Comparison of ENCODE assay signal across 1 cellular context in the genomic region with DNA sequence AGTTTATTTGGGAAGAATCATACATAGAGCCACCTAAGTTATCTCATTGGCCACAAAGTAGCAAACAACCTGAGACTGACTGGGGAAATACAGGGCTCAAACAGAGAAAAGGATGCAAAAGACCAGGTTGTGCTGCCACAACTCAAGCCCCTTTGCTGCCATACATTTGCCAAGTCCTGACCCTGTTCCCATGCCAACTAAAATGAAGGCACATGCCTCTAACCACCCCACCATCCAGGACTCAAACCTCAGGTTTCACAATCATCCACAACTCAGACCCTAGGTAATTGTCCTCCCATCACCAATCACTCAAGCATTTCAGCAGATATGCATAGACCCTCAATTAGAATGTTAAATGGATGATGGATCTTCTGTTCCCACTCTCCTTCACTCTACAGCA.
TF ChIP-seq lines count a peak whose summit lies in the region.

No MANE protein-coding gene starts in this region.

TF ChIP-seq in GM12878, 131 proteins besides CTCF, POLR2A, EP300 and RAD21:
- TF ChIP-seq, protein P1, sequence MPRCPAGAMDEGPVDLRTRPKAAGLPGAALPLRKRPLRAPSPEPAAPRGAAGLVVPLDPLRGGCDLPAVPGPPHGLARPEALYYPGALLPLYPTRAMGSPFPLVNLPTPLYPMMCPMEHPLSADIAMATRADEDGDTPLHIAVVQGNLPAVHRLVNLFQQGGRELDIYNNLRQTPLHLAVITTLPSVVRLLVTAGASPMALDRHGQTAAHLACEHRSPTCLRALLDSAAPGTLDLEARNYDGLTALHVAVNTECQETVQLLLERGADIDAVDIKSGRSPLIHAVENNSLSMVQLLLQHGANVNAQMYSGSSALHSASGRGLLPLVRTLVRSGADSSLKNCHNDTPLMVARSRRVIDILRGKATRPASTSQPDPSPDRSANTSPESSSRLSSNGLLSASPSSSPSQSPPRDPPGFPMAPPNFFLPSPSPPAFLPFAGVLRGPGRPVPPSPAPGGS (IDR thresholded peaks at IDR 0.05; ENCODE audit: borderline replicate concordance, insufficient read depth, low read depth, low read length, poor library complexity, severe bottlenecking): no peak
- TF ChIP-seq BACH1 (IDR thresholded peaks at IDR 0.05; ENCODE audit: borderline replicate concordance) (no peak), POU2F2 (IDR thresholded peaks at IDR 0.05; ENCODE audit: borderline replicate concordance, low read depth, low read length) (0 out of 3 replicates have a peak, but pooled peaks have one; percentile 21), JUNB (IDR thresholded peaks at IDR 0.05) (no peak), SIX5 (IDR thresholded peaks at IDR 0.05; ENCODE audit: low read depth, low read length, severe bottlenecking) (no peak), NR2C2 (IDR thresholded peaks at IDR 0.05; ENCODE audit: borderline replicate concordance, control insufficient read depth, insufficient read length, low read depth) (no peak), SP1 (IDR thresholded peaks at IDR 0.05; ENCODE audit: low read depth, low read length) (no peak), RUNX3 (IDR thresholded peaks at IDR 0.05; ENCODE audit: low read length) (peak; percentile 27; the same call in 1 of the 2 replicates), BHLHE40 (IDR thresholded peaks at IDR 0.05; ENCODE audit: borderline replicate concordance in 1 of 2, low read depth in 2 of 2, low read length in 1 of 2) (peak; percentile 22 to 57; a peak in 3 of 4 replicates), BMI1 (IDR thresholded peaks at IDR 0.05; ENCODE audit: borderline replicate concordance) (no peak)
- TF ChIP-seq, protein P2, sequence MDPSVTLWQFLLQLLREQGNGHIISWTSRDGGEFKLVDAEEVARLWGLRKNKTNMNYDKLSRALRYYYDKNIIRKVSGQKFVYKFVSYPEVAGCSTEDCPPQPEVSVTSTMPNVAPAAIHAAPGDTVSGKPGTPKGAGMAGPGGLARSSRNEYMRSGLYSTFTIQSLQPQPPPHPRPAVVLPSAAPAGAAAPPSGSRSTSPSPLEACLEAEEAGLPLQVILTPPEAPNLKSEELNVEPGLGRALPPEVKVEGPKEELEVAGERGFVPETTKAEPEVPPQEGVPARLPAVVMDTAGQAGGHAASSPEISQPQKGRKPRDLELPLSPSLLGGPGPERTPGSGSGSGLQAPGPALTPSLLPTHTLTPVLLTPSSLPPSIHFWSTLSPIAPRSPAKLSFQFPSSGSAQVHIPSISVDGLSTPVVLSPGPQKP (IDR thresholded peaks at IDR 0.05; ENCODE audit: low read depth, low read length): no peak
- TF ChIP-seq, protein P3, sequence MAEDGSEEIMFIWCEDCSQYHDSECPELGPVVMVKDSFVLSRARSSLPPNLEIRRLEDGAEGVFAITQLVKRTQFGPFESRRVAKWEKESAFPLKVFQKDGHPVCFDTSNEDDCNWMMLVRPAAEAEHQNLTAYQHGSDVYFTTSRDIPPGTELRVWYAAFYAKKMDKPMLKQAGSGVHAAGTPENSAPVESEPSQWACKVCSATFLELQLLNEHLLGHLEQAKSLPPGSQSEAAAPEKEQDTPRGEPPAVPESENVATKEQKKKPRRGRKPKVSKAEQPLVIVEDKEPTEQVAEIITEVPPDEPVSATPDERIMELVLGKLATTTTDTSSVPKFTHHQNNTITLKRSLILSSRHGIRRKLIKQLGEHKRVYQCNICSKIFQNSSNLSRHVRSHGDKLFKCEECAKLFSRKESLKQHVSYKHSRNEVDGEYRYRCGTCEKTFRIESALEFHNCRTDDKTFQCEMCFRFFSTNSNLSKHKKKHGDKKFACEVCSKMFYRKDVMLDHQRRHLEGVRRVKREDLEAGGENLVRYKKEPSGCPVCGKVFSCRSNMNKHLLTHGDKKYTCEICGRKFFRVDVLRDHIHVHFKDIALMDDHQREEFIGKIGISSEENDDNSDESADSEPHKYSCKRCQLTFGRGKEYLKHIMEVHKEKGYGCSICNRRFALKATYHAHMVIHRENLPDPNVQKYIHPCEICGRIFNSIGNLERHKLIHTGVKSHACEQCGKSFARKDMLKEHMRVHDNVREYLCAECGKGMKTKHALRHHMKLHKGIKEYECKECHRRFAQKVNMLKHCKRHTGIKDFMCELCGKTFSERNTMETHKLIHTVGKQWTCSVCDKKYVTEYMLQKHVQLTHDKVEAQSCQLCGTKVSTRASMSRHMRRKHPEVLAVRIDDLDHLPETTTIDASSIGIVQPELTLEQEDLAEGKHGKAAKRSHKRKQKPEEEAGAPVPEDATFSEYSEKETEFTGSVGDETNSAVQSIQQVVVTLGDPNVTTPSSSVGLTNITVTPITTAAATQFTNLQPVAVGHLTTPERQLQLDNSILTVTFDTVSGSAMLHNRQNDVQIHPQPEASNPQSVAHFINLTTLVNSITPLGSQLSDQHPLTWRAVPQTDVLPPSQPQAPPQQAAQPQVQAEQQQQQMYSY (CRISPR knock-in tag; IDR thresholded peaks at IDR 0.05): no peak
- TF ChIP-seq, protein P4, sequence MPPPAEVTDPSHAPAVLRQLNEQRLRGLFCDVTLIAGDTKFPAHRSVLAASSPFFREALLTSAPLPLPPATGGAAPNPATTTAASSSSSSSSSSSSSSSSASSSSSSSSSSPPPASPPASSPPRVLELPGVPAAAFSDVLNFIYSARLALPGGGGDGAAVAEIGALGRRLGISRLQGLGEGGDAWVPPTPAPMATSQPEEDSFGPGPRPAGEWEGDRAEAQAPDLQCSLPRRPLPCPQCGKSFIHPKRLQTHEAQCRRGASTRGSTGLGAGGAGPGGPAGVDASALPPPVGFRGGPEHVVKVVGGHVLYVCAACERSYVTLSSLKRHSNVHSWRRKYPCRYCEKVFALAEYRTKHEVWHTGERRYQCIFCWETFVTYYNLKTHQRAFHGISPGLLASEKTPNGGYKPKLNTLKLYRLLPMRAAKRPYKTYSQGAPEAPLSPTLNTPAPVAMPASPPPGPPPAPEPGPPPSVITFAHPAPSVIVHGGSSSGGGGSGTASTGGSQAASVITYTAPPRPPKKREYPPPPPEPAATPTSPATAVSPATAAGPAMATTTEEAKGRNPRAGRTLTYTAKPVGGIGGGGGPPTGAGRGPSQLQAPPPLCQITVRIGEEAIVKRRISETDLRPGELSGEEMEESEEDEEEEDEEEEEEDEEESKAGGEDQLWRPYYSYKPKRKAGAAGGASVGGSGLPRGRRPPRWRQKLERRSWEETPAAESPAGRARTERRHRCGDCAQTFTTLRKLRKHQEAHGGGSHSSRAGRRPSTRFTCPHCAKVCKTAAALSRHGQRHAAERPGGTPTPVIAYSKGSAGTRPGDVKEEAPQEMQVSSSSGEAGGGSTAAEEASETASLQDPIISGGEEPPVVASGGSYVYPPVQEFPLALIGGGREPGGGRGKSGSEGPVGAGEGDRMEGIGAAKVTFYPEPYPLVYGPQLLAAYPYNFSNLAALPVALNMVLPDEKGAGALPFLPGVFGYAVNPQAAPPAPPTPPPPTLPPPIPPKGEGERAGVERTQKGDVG (CRISPR knock-in tag; IDR thresholded peaks at IDR 0.05): no peak
- TF ChIP-seq, protein P5, sequence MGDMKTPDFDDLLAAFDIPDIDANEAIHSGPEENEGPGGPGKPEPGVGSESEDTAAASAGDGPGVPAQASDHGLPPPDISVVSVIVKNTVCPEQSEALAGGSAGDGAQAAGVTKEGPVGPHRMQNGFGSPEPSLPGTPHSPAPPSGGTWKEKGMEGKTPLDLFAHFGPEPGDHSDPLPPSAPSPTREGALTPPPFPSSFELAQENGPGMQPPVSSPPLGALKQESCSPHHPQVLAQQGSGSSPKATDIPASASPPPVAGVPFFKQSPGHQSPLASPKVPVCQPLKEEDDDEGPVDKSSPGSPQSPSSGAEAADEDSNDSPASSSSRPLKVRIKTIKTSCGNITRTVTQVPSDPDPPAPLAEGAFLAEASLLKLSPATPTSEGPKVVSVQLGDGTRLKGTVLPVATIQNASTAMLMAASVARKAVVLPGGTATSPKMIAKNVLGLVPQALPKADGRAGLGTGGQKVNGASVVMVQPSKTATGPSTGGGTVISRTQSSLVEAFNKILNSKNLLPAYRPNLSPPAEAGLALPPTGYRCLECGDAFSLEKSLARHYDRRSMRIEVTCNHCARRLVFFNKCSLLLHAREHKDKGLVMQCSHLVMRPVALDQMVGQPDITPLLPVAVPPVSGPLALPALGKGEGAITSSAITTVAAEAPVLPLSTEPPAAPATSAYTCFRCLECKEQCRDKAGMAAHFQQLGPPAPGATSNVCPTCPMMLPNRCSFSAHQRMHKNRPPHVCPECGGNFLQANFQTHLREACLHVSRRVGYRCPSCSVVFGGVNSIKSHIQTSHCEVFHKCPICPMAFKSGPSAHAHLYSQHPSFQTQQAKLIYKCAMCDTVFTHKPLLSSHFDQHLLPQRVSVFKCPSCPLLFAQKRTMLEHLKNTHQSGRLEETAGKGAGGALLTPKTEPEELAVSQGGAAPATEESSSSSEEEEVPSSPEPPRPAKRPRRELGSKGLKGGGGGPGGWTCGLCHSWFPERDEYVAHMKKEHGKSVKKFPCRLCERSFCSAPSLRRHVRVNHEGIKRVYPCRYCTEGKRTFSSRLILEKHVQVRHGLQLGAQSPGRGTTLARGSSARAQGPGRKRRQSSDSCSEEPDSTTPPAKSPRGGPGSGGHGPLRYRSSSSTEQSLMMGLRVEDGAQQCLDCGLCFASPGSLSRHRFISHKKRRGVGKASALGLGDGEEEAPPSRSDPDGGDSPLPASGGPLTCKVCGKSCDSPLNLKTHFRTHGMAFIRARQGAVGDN (IDR thresholded peaks at IDR 0.05): no peak
TF ChIP-seq in GM12878: peak in this region for 3.
